8 cellular contexts compared by ENCODE assay signal in genomic region chr7:103074519-103075336, GRCh38. TPM values are rescaled to one million over a fixed set of nuclear protein-coding genes. Genes with fewer than 3 reads are reported as not detected.
DNase-seq lines count a peak whose midpoint lies in the region; FAIRE-seq and TF ChIP-seq lines count a peak whose summit lies in the region.

Gene ARMC10, plus strand, starts transcription at chr7:103075140. Its CDS starts 133 bp downstream, at chr7:103075273.
Gene FBXL13, minus strand, starts transcription at chr7:103074796.

- peak; percentile 56 for FAIRE-seq in G401.6 (lab: Jason Lieb, UNC)

- H3K9me3 ChIP-seq in HAP-1 (no peaks in the 10 kb centered on the region), neuron (ENCODE audit: low read length) (no peaks in the 10 kb centered on the region)

- DNase-seq in HAP-1 (ENCODE audit: low spot score in 2 of 2) (peak; percentile 83 to 93), M059J (ENCODE audit: low read depth) (peak; percentile 91), activated gamma-delta T cell (lab: John Stamatoyannopoulos, UW) (peak; percentile 83), foreskin fibroblast (peak; percentile 82 to 94), stromal cell of bone marrow (ENCODE audit: low read depth) (peak; percentile 83)

- H3K27me3 ChIP-seq in HAP-1 (ENCODE audit: low read depth) (no peaks in the 10 kb centered on the region), neuron (ENCODE audit: insufficient read depth, low read length) (no peaks in the 10 kb centered on the region)

- H2AFZ ChIP-seq in neuron (ENCODE audit: low read depth, low read length), result peak within 1 kb of the TSS; percentile 70

- peak; percentile 91 for TF ChIP-seq POLR2A in Raji (IDR thresholded peaks at IDR 0.05; ENCODE audit: insufficient read depth, low read depth, low read length)

- H3K4me3 ChIP-seq in HAP-1, result peak within 1 kb of the TSS; percentile 57
- H3K4me3 ChIP-seq in foreskin fibroblast (ENCODE audit: low read depth in 1 of 2, low read length in 2 of 2), result peak within 1 kb of the TSS; percentile 77 to 84
- peak within 1 kb of the TSS; percentile 71 for H3K4me3 ChIP-seq in neuron (ENCODE audit: low read length)

- H3K4me1 ChIP-seq in HAP-1 (peaks cover 11% of the 10 kb centered on the region), neuron (ENCODE audit: insufficient read depth, low read length) (peaks cover 14% of the 10 kb centered on the region)

- no peak for TF ChIP-seq CTCF in foreskin fibroblast (IDR thresholded peaks at IDR 0.05; ENCODE audit: low read depth, low read length)

- in situ Hi-C loops in HAP-1 (cut with MboI; ENCODE audit: low sequenced_read_pairs), result loop anchor here (25.0 kb wide), 1 partner anchor 312 kb away; no protein-coding TSS in a partner anchor

- peaks cover 18% of the 10 kb centered on the region for H3K36me3 ChIP-seq in HAP-1 (replicated peaks)
- peaks cover 13% of the 10 kb centered on the region for H3K36me3 ChIP-seq in neuron (ENCODE audit: insufficient read depth, low read length)

RNA-seq across cellular contexts. Expression of gene ARMC10, which starts in this region (rescaled TPM):
- 56.9 and 57.2 TPM in 2 replicates for total RNA-seq in M059J (2014; rRNA removed; shearing (Covaris generic))

RNA-seq across cellular contexts. Expression of gene FBXL13, which starts in this region (rescaled TPM):
- total RNA-seq in M059J (2014; rRNA removed; shearing (Covaris generic)), result 0.59 and 1.5 TPM in 2 replicates

Comparison
In these comparisons a context has a peak if more than half of its experiments do, and no peak if none do; other contexts are left out.
1. Peak in every context shown above with its lines: DNase-seq and H3K4me3 ChIP-seq.